Comparison of ENCODE assay signal across 6 cellular contexts in the genomic region with DNA sequence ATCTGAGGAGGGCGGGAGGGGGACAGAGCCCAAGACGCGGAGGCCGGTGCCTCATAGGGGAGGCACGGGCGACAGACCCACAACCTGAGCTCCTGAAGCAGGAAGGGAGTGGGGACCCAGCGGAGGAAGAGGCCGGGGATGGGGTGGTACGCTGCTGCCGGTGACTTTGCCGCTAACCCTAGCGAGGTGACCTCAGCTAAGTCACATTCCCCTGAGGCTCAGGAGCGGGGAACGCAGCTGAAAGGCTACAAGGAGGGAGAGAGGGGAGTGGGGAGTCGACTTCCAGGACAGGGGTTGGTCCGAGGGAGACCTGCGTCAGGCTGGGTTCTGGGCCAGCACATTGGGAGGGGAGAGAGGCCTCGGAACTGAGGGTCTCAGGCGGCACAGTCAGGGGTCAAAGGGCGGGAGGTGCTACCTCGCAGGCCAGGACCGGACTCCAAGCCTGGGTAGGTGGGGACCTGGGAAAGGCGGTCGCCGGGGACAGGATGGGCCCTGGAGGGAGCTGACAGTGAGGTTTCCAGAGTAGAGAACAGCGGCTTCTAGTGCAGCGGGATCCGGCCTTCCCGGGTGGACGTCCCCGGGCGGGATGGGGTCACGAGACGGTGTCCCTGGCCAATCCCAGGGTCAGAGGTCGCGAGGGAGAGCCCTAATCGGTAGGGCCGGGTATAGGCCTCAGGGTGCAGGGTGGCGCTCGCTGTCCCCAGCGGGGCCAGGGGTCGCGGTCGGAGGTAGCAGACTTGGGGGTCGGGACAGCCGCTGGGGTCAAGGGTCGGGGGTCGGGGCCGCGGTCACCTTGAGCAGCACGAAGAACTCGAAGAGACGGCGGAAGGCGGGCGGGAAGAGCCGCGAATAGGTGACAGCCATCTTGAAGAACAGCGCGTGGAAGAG.
DNase-seq lines count a peak whose midpoint lies in the region; ATAC-seq and TF ChIP-seq lines count a peak whose summit lies in the region.

No MANE protein-coding gene starts in this region.

- CTCF ChIA-PET in HEK293 (lab: Yijun Ruan, JAX) = interaction anchor here (0.6 to 1.0 kb wide), 4 partner anchors 81 to 352 kb away, joined by 3 to 5 read pairs (median 4); no protein-coding TSS in a partner anchor

- POLR2A ChIA-PET in HEK293 (lab: Yijun Ruan, JAX) = interaction anchor here (1.1 to 1.2 kb wide), 2 partner anchors 20 to 21 kb away, joined by 3 read pairs; partner anchors contain the start of gene ABCA7

- H3K4me3 Mint-ChIP-seq in activated naive CD8-positive, alpha-beta T cell treated with anti-CD3 and anti-CD28 coated beads, Interleukin-2, amount 50 U/mL, for 24 hours = peak overlapping the region; percentile 94

- peaks cover 44% of the 10 kb centered on the region for H3K4me1 Mint-ChIP-seq in activated naive CD8-positive, alpha-beta T cell treated with anti-CD3 and anti-CD28 coated beads, Interleukin-2, amount 50 U/mL, for 24 hours

- no peaks in the 10 kb centered on the region for H3K9me3 Mint-ChIP-seq in activated naive CD8-positive, alpha-beta T cell treated with anti-CD3 and anti-CD28 coated beads, Interleukin-2, amount 50 U/mL, for 24 hours

- peak overlapping the region; percentile 80 for H3K27ac ChIP-seq in HEK293 (ENCODE audit: extremely low read depth, low read depth, low read length)

- peak; percentile 31 for DNase-seq in activated naive CD8-positive, alpha-beta T cell treated with anti-CD3 and anti-CD28 coated beads, Interleukin-2, amount 50 U/mL, for 24 hours
- no peak for DNase-seq in NCI-H2107 treated with DMSO at 0.1 percent for 48 hours (lab: John Stamatoyannopoulos, UW; ENCODE audit: unreplicated experiment)

- H3K4me1 ChIP-seq in HEK293 (ENCODE audit: control insufficient read depth, insufficient read depth, low read length) = peaks cover 7% of the 10 kb centered on the region
- H3K4me1 ChIP-seq in mucosa of stomach (ENCODE audit: control insufficient read depth, insufficient read depth, low read length) = peaks cover 57% of the 10 kb centered on the region

- H3K4me3 ChIP-seq in HEK293 (ENCODE audit: low read depth, low read length) = peak overlapping the region; percentile 86
- peak overlapping the region; percentile 82 for H3K4me3 ChIP-seq in mucosa of stomach (ENCODE audit: low read length)

- no peaks in the 10 kb centered on the region for H3K27me3 ChIP-seq in mucosa of stomach (ENCODE audit: control insufficient read depth, insufficient read depth, low read length)

- TF ChIP-seq CTCF in HEK293 (tag by site-specific recombination; IDR thresholded peaks at IDR 0.05) = no peak

- H3K9me3 ChIP-seq in HEK293 (ENCODE audit: control insufficient read depth, insufficient read depth, low read depth, low read length) (no peaks in the 10 kb centered on the region), mucosa of stomach (ENCODE audit: control insufficient read depth, low read length) (no peaks in the 10 kb centered on the region)

- peak overlapping the region; percentile 84 for H3K27ac Mint-ChIP-seq in activated naive CD8-positive, alpha-beta T cell treated with anti-CD3 and anti-CD28 coated beads, Interleukin-2, amount 50 U/mL, for 24 hours

- H3K36me3 ChIP-seq in HEK293 (ENCODE audit: control insufficient read depth in 2 of 2, insufficient read depth in 1 of 2, low read length in 2 of 2) (peaks cover 0 to 26% of the 10 kb centered on the region in 2 experiments; a peak in 1 of 3 replicates), mucosa of stomach (ENCODE audit: control insufficient read depth, insufficient read depth, low read length) (no peaks in the 10 kb centered on the region)

- H3K36me3 Mint-ChIP-seq in activated naive CD8-positive, alpha-beta T cell treated with anti-CD3 and anti-CD28 coated beads, Interleukin-2, amount 50 U/mL, for 24 hours (ENCODE audit: low read depth) = peaks cover 7% of the 10 kb centered on the region

- ATAC-seq in activated naive CD8-positive, alpha-beta T cell treated with anti-CD3 and anti-CD28 coated beads, Interleukin-2, amount 50 U/mL, for 24 hours = no peak
- no peak for ATAC-seq in GM19397 (IDR thresholded peaks at IDR 0.05; ENCODE audit: unreplicated experiment)
- no peak for ATAC-seq in HG03139 (IDR thresholded peaks at IDR 0.05; ENCODE audit: unreplicated experiment)

- peak overlapping the region; percentile 89 for H3K9ac ChIP-seq in mucosa of stomach (ENCODE audit: low read length)

- H3K27me3 Mint-ChIP-seq in activated naive CD8-positive, alpha-beta T cell treated with anti-CD3 and anti-CD28 coated beads, Interleukin-2, amount 50 U/mL, for 24 hours = peaks cover 5% of the 10 kb centered on the region

TF ChIP-seq in HEK293, 187 proteins besides CTCF, POLR2A, EP300 and RAD21 (continues in another document):
- TF ChIP-seq ZNF394 (tag by site-specific recombination; IDR thresholded peaks at IDR 0.05; ENCODE audit: borderline replicate concordance) (no peak), PATZ1 (tag by site-specific recombination; IDR thresholded peaks at IDR 0.05) (peak; percentile 9; the same call in 1 of the 2 replicates), ZNF335 (tag by site-specific recombination; conservative IDR thresholded peaks at IDR 0.05) (peak; percentile 28), ZNF843 (tag by site-specific recombination; IDR thresholded peaks at IDR 0.05) (no peak), ZNF132 (tag by site-specific recombination; IDR thresholded peaks at IDR 0.05; ENCODE audit: borderline replicate concordance) (no peak), ZNF274 (IDR thresholded peaks at IDR 0.05; ENCODE audit: low read length) (no peak), ZNF274 (tag by site-specific recombination; IDR thresholded peaks at IDR 0.05; ENCODE audit: borderline replicate concordance) (no peak), SCRT2 (tag by site-specific recombination; IDR thresholded peaks at IDR 0.05) (no peak), ZNF114 (tag by site-specific recombination; IDR thresholded peaks at IDR 0.05) (no peak), MZF1 (tag by site-specific recombination; IDR thresholded peaks at IDR 0.05; ENCODE audit: borderline replicate concordance) (peak; percentile 51; the same call in 1 of the 2 replicates), ZNF621 (tag by site-specific recombination; IDR thresholded peaks at IDR 0.05) (no peak), ZNF248 (tag by site-specific recombination; IDR thresholded peaks at IDR 0.05) (no peak), KLF8 (tag by site-specific recombination; IDR thresholded peaks at IDR 0.05) (peak; percentile 36; the same call in 1 of the 2 replicates), ZNF112 (tag by site-specific recombination; IDR thresholded peaks at IDR 0.05) (no peak), RBAK (tag by site-specific recombination; IDR thresholded peaks at IDR 0.05) (no peak), ZNF16 (tag by site-specific recombination; IDR thresholded peaks at IDR 0.05; ENCODE audit: low read depth) (no peak), ZNF23 (tag by site-specific recombination; IDR thresholded peaks at IDR 0.05; ENCODE audit: borderline replicate concordance) (no peak), ZNF140 (tag by site-specific recombination; IDR thresholded peaks at IDR 0.05) (no peak), ZNF645 (tag by site-specific recombination; IDR thresholded peaks at IDR 0.05) (0 out of 2 replicates have a peak, but pooled peaks have one; percentile 6), ZNF239 (tag by site-specific recombination; IDR thresholded peaks at IDR 0.05) (no peak), ZNF76 (tag by site-specific recombination; IDR thresholded peaks at IDR 0.05; ENCODE audit: borderline replicate concordance, low read depth) (peak; percentile 48), YY2 (tag by site-specific recombination; IDR thresholded peaks at IDR 0.05) (no peak), ZBTB20 (tag by site-specific recombination; IDR thresholded peaks at IDR 0.05) (peak; percentile 15; the same call in 1 of the 2 replicates), ZFP37 (tag by site-specific recombination; IDR thresholded peaks at IDR 0.05) (0 out of 2 replicates have a peak, but pooled peaks have one; percentile 33), ZNF292 (tag by site-specific recombination; IDR thresholded peaks at IDR 0.05; ENCODE audit: borderline replicate concordance, low read depth) (no peak)
